ENCODE assay signal across 15 cellular contexts in genomic region chr2:237888389-237888788, GRCh38. TPM values are rescaled to one million over a fixed set of nuclear protein-coding genes. Genes with fewer than 3 reads are reported as not detected.
DNase-seq lines count a peak whose midpoint lies in the region; ATAC-seq and TF ChIP-seq lines count a peak whose summit lies in the region.
"Had no signal": no experiment of that assay in that cellular context is flagged by ENCODE, and none has a peak within 500 bp of the region (broad histone marks: within the 10 kb centered on the region; RNA-seq: fewer than 3 reads in every experiment).

No MANE protein-coding gene starts in this region.

- no peaks in the 10 kb centered on the region for H3K27me3 Mint-ChIP-seq in naive thymus-derived CD4-positive, alpha-beta T cell
- H3K27me3 Mint-ChIP-seq: activated CD8-positive, alpha-beta T cell treated with anti-CD3 and anti-CD28 coated beads for 36 hours had no signal

- no peaks in the 10 kb centered on the region for H3K36me3 ChIP-seq in H7 (replicated peaks; ENCODE audit: control insufficient read depth, insufficient read depth, low read length)
- no peaks in the 10 kb centered on the region for H3K36me3 ChIP-seq in naive thymus-derived CD4-positive, alpha-beta T cell (ENCODE audit: control insufficient read depth in 2 of 3, insufficient read depth in 3 of 3, low read length in 3 of 3)
- H3K36me3 ChIP-seq: suprapubic skin had no signal

- H3K4me1 ChIP-seq in naive thymus-derived CD4-positive, alpha-beta T cell (ENCODE audit: control insufficient read depth in 2 of 2, insufficient read depth in 2 of 2, low read length in 2 of 2) = no peaks in the 10 kb centered on the region

- H3K9me3 Mint-ChIP-seq in naive thymus-derived CD4-positive, alpha-beta T cell = no peaks in the 10 kb centered on the region
- H3K9me3 Mint-ChIP-seq: activated CD8-positive, alpha-beta T cell treated with anti-CD3 and anti-CD28 coated beads for 36 hours; activated naive CD4-positive, alpha-beta T cell treated with anti-CD3 and anti-CD28 coated beads for 36 hours; CD14-positive monocyte had no signal

- H3K27me3 ChIP-seq in H7 (ENCODE audit: control insufficient read depth, insufficient read depth, low read length) = no peaks in the 10 kb centered on the region
- no peaks in the 10 kb centered on the region for H3K27me3 ChIP-seq in naive thymus-derived CD4-positive, alpha-beta T cell (ENCODE audit: control insufficient read depth in 2 of 2, insufficient read depth in 2 of 2, low read length in 2 of 2)
- H3K27me3 ChIP-seq: suprapubic skin had no signal

- no peak overlapping the region for H3K4me3 Mint-ChIP-seq in naive thymus-derived CD4-positive, alpha-beta T cell
- H3K4me3 Mint-ChIP-seq: activated CD8-positive, alpha-beta T cell treated with anti-CD3 and anti-CD28 coated beads for 36 hours; activated naive CD4-positive, alpha-beta T cell treated with anti-CD3 and anti-CD28 coated beads for 36 hours; CD14-positive monocyte had no signal

- H3K4me1 Mint-ChIP-seq in naive thymus-derived CD4-positive, alpha-beta T cell = peaks cover 5 to 21% (median 11%) of the 10 kb centered on the region in 7 donors

- H3K4me3 ChIP-seq in H7 (ENCODE audit: insufficient read depth, low read depth, low read length) = no peak overlapping the region
- H3K4me3 ChIP-seq in naive thymus-derived CD4-positive, alpha-beta T cell (ENCODE audit: low read length) = no peak overlapping the region
- H3K4me3 ChIP-seq: suprapubic skin had no signal

- H3K27ac Mint-ChIP-seq in naive thymus-derived CD4-positive, alpha-beta T cell = peak overlapping the region in 1 of 9 donors; percentile 62
- H3K27ac Mint-ChIP-seq: activated CD8-positive, alpha-beta T cell treated with anti-CD3 and anti-CD28 coated beads for 36 hours; activated naive CD4-positive, alpha-beta T cell treated with anti-CD3 and anti-CD28 coated beads for 36 hours had no signal

- peak overlapping the region; percentile 79 for H3K27ac ChIP-seq in RWPE1
- H3K27ac ChIP-seq in naive thymus-derived CD4-positive, alpha-beta T cell (ENCODE audit: low read depth, low read length) = no peak overlapping the region
- H3K27ac ChIP-seq: suprapubic skin had no signal

- POLR2A ChIA-PET in RWPE1 (lab: Yijun Ruan, JAX; ENCODE audit: low non-redundant PET) = no interaction called here
- POLR2A ChIA-PET in naive thymus-derived CD4-positive, alpha-beta T cell (lab: Charles Lee) = no interaction called here

- DNase-seq in EH (ENCODE audit: low read depth) (peak; percentile 83), RWPE1 (ENCODE audit: low spot score) (no peak), fibroblast of gingiva (ENCODE audit: low read depth) (peak; percentile 56), pulmonary artery endothelial cell (ENCODE audit: low read depth, low spot score) (peak; percentile 30), H7 (no peak), NCI-H1694 treated with DMSO at 0.1 percent for 48 hours (lab: John Stamatoyannopoulos, UW) (no peak), NK-92 (lab: John Stamatoyannopoulos, UW; ENCODE audit: unreplicated experiment) (no peak)
- no peak for DNase-seq in naive thymus-derived CD4-positive, alpha-beta T cell
- DNase-seq: activated CD8-positive, alpha-beta T cell treated with anti-CD3 and anti-CD28 coated beads for 36 hours; activated naive CD4-positive, alpha-beta T cell treated with anti-CD3 and anti-CD28 coated beads for 36 hours; NCI-H524 treated with DMSO at 0.1 percent for 48 hours; stimulated activated CD4-positive, alpha-beta T cell treated with anti-CD3 and anti-CD28 coated beads, Interleukin-4, amount 100 ng/mL, for 4 hours; T-helper 1 cell had no signal

- CTCF ChIA-PET in RWPE1 (lab: Yijun Ruan, JAX) = no interaction called here
- CTCF ChIA-PET in naive thymus-derived CD4-positive, alpha-beta T cell (lab: Charles Lee) = no interaction called here

- intact Hi-C loops in naive thymus-derived CD4-positive, alpha-beta T cell (cut with micrococcal nuclease) = no loop called here

- peaks cover 0 to 7% (median 0%) of the 10 kb centered on the region in 5 donors for H3K36me3 Mint-ChIP-seq in naive thymus-derived CD4-positive, alpha-beta T cell
- H3K36me3 Mint-ChIP-seq: CD14-positive monocyte had no signal

- no peak for ATAC-seq in naive thymus-derived CD4-positive, alpha-beta T cell
- ATAC-seq: activated CD8-positive, alpha-beta T cell treated with anti-CD3 and anti-CD28 coated beads for 36 hours had no signal

- H3K9me3 ChIP-seq in naive thymus-derived CD4-positive, alpha-beta T cell (ENCODE audit: control insufficient read depth in 2 of 3, low read length in 3 of 3) = no peaks in the 10 kb centered on the region
- H3K9me3 ChIP-seq: suprapubic skin had no signal

- no peak for TF ChIP-seq CTCF in RWPE1 (conservative IDR thresholded peaks at IDR 0.05; ENCODE audit: low read depth)

RNA-seq across cellular contexts. Expression of gene RAMP1, which starts 29.0 kb away (rescaled TPM):
- total RNA-seq in pulmonary artery endothelial cell = not detected in 2 replicates
- 0.17 and 0.78 TPM in 2 replicates for total RNA-seq in H7 (2014; rRNA removed; shearing (Covaris generic))
- 10 to 100 TPM in 1 of 5 experiments, 1 to 10 TPM in 1, under 1 TPM in 2, not detected in 1; 0.59 to 13.2 (median 0.95) TPM for total RNA-seq in naive thymus-derived CD4-positive, alpha-beta T cell
- 1 to 10 TPM in 1 of 2 donors, under 1 TPM in 1; 0.52 to 1.9 TPM for polyA plus RNA-seq in naive thymus-derived CD4-positive, alpha-beta T cell
- polyA plus RNA-seq: CD14-positive monocyte had no signal

Comparison
In these comparisons a context has a peak if more than half of its experiments do, and no peak if none do; other contexts are left out.
1. DNase-seq: peak in EH (single experiment), fibroblast of gingiva (single experiment) and pulmonary artery endothelial cell (single experiment); none in RWPE1 (single experiment), H7 (single experiment), NCI-H1694 treated with DMSO at 0.1 percent for 48 hours (single experiment), NK-92 (single experiment) and naive thymus-derived CD4-positive, alpha-beta T cell (0 of 9).